In the genomic region with DNA sequence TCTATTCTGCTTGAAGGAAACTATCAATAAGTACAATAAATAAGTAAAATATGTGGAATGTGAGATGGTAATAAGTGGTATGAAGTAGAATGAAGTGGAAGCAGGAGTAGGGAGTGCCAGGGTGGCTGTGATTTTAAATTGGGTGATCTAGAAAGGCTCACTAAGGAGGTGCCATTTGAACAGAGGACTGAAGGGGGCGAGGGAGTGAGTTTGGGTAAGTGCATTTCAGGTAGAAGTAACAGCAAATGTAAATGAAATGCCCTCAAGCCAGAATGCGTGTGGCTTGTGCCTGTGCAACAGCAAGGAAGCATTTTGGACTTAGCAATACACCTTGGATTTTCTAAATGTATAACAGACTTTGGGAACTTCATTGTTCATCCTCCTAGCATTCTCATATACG, we compare ENCODE assay signal across 19 cellular contexts.
DNase-seq lines count a peak whose midpoint lies in the region; ATAC-seq and TF ChIP-seq lines count a peak whose summit lies in the region.
"Had no signal": no experiment of that assay in that cellular context is flagged by ENCODE, and none has a peak within 500 bp of the region (broad histone marks: within the 10 kb centered on the region; RNA-seq: fewer than 3 reads in every experiment).

No MANE protein-coding gene starts in this region.

- H3K9ac ChIP-seq in endodermal cell (ENCODE audit: extremely low read depth, low read length, poor library complexity, severe bottlenecking), result no peak overlapping the region
- H3K9ac ChIP-seq: BLaER1 treated with 17β-estradiol and CSF1 and Interleukin-3, amounts not matched to agents 10 nM and 100 nM; KMS-11 had no signal

- TF ChIP-seq CTCF in endodermal cell (conservative IDR thresholded peaks at IDR 0.05) (peak; percentile 69), progenitor cell of endocrine pancreas (IDR thresholded peaks at IDR 0.05; ENCODE audit: unreplicated experiment) (peak; percentile 31), osteocyte (IDR thresholded peaks at IDR 0.05) (no peak)

- no peaks in the 10 kb centered on the region for H3K4me1 ChIP-seq in endodermal cell (ENCODE audit: control insufficient read depth, insufficient read depth, low read length)

- no peak overlapping the region for H3K27ac Mint-ChIP-seq in endodermal cell
- H3K27ac Mint-ChIP-seq in progenitor cell of endocrine pancreas, result no peak overlapping the region
- H3K27ac Mint-ChIP-seq in osteocyte (ENCODE audit: unreplicated experiment), result no peak overlapping the region
- H3K27ac Mint-ChIP-seq: activated naive CD8-positive, alpha-beta T cell treated with anti-CD3 and anti-CD28 coated beads for 36 hours; activated T-helper 1 cell treated with anti-CD3 and anti-CD28 coated beads, Interleukin-12 subunit alpha, Interleukin-12 subunit beta, Interleukin-2, Interleukin-4 antibody, amounts not matched to agents 30 ng/mL and 10 ng/mL and 1 ng/mL, durations not matched to agents 14 hours and 24 hours and 36 hours; nephron had no signal

- ATAC-seq in HG03097 (IDR thresholded peaks at IDR 0.05; ENCODE audit: low FRiP score, unreplicated experiment), result no peak

- H3K9me3 ChIP-seq in endodermal cell (ENCODE audit: control insufficient read depth, low read length), result peaks cover 14% of the 10 kb centered on the region

- H3K36me3 ChIP-seq in endodermal cell (ENCODE audit: control insufficient read depth, insufficient read depth, low read length), result no peaks in the 10 kb centered on the region
- H3K36me3 ChIP-seq: BLaER1 treated with 17β-estradiol and CSF1 and Interleukin-3, amounts not matched to agents 10 nM and 100 nM had no signal

- H3K27me3 Mint-ChIP-seq in endodermal cell (ENCODE audit: insufficient read depth), result no peaks in the 10 kb centered on the region
- H3K27me3 Mint-ChIP-seq in progenitor cell of endocrine pancreas, result peaks cover 2% of the 10 kb centered on the region
- H3K27me3 Mint-ChIP-seq in osteocyte (ENCODE audit: unreplicated experiment), result peaks cover 5% of the 10 kb centered on the region
- H3K27me3 Mint-ChIP-seq: activated naive CD8-positive, alpha-beta T cell treated with anti-CD3 and anti-CD28 coated beads for 36 hours had no signal

- no peaks in the 10 kb centered on the region for H3K27me3 ChIP-seq in endodermal cell (ENCODE audit: control insufficient read depth, insufficient read depth, low read length, poor library complexity, severe bottlenecking)
- H3K27me3 ChIP-seq: BLaER1 treated with 17β-estradiol and CSF1 and Interleukin-3, amounts not matched to agents 10 nM and 100 nM had no signal

- no peak overlapping the region for H3K4me3 Mint-ChIP-seq in endodermal cell
- no peak overlapping the region for H3K4me3 Mint-ChIP-seq in progenitor cell of endocrine pancreas (ENCODE audit: low read depth)
- H3K4me3 Mint-ChIP-seq in osteocyte (ENCODE audit: unreplicated experiment), result no peak overlapping the region
- H3K4me3 Mint-ChIP-seq: activated naive CD8-positive, alpha-beta T cell treated with anti-CD3 and anti-CD28 coated beads for 36 hours; activated T-helper 1 cell treated with anti-CD3 and anti-CD28 coated beads, Interleukin-12 subunit alpha, Interleukin-12 subunit beta, Interleukin-2, Interleukin-4 antibody, amounts not matched to agents 30 ng/mL and 10 ng/mL and 1 ng/mL, durations not matched to agents 14 hours and 24 hours and 36 hours; nephron had no signal

- no peak overlapping the region for H3K4me3 ChIP-seq in endodermal cell (ENCODE audit: low read length)
- H3K4me3 ChIP-seq: BLaER1 treated with 17β-estradiol and CSF1 and Interleukin-3, amounts not matched to agents 10 nM and 100 nM had no signal

- peak; percentile 28 for DNase-seq in DMS79 treated with DMSO at 0.1 percent for 48 hours (lab: John Stamatoyannopoulos, UW)
- DNase-seq in DMS79 (lab: John Stamatoyannopoulos, UW), result no peak
- peak; percentile 18 for DNase-seq in NAMALWA (ENCODE audit: low spot score)
- peak; percentile 72 for DNase-seq in endodermal cell
- DNase-seq in progenitor cell of endocrine pancreas (ENCODE audit: low spot score, unreplicated experiment), result no peak
- DNase-seq in osteocyte (ENCODE audit: extremely low spot score, unreplicated experiment), result no peak
- no peak for DNase-seq in NCI-H748 treated with DMSO at 0.1 percent for 48 hours (lab: John Stamatoyannopoulos, UW)
- DNase-seq: activated naive CD8-positive, alpha-beta T cell treated with anti-CD3 and anti-CD28 coated beads for 36 hours; cortex of kidney; DMS153; foreskin melanocyte; NCI-H1105 treated with DMSO at 0.1 percent for 48 hours; small intestine; stimulated activated CD4-positive, alpha-beta T cell treated with anti-CD3 and anti-CD28 coated beads, Interleukin-4, amount 100 ng/mL, for 1 hour had no signal

- H3K36me3 Mint-ChIP-seq in endodermal cell (ENCODE audit: low read depth) (no peaks in the 10 kb centered on the region), progenitor cell of endocrine pancreas (ENCODE audit: insufficient read depth) (peaks cover 1% of the 10 kb centered on the region), osteocyte (ENCODE audit: unreplicated experiment) (no peaks in the 10 kb centered on the region)
- H3K36me3 Mint-ChIP-seq: activated naive CD8-positive, alpha-beta T cell treated with anti-CD3 and anti-CD28 coated beads for 36 hours had no signal

- H3K4me1 Mint-ChIP-seq in endodermal cell, result peaks cover 12% of the 10 kb centered on the region
- H3K4me1 Mint-ChIP-seq in progenitor cell of endocrine pancreas (ENCODE audit: low read depth), result peaks cover 9% of the 10 kb centered on the region
- H3K4me1 Mint-ChIP-seq in osteocyte (ENCODE audit: unreplicated experiment), result no peaks in the 10 kb centered on the region
- H3K4me1 Mint-ChIP-seq: activated naive CD8-positive, alpha-beta T cell treated with anti-CD3 and anti-CD28 coated beads for 36 hours; nephron had no signal

- 80 to 83% methylated on average over 2 of the region's 3 CpGs for WGBS in endodermal cell (ENCODE audit: insufficient coverage in 1 of 2, insufficient read length in 1 of 2), 2 experiments

- H3K27ac ChIP-seq in endodermal cell (ENCODE audit: low read depth, low read length), result no peak overlapping the region
- H3K27ac ChIP-seq: BLaER1 treated with 17β-estradiol and CSF1 and Interleukin-3, amounts not matched to agents 10 nM and 100 nM; KMS-11 had no signal

- peaks cover 9% of the 10 kb centered on the region for H3K9me3 Mint-ChIP-seq in endodermal cell
- peaks cover 9% of the 10 kb centered on the region for H3K9me3 Mint-ChIP-seq in progenitor cell of endocrine pancreas (ENCODE audit: low read depth)
- H3K9me3 Mint-ChIP-seq in osteocyte (ENCODE audit: unreplicated experiment), result no peaks in the 10 kb centered on the region
- H3K9me3 Mint-ChIP-seq: activated T-helper 1 cell treated with anti-CD3 and anti-CD28 coated beads, Interleukin-12 subunit alpha, Interleukin-12 subunit beta, Interleukin-2, Interleukin-4 antibody, amounts not matched to agents 30 ng/mL and 10 ng/mL and 1 ng/mL, durations not matched to agents 14 hours and 24 hours and 36 hours had no signal

Comparison
In these comparisons a context has a peak if more than half of its experiments do, and no peak if none do; other contexts are left out.
1. DNase-seq: peak in DMS79 treated with DMSO at 0.1 percent for 48 hours (single experiment), NAMALWA (single experiment) and endodermal cell (single experiment); none in DMS79 (single experiment), progenitor cell of endocrine pancreas (single experiment), osteocyte (single experiment) and NCI-H748 treated with DMSO at 0.1 percent for 48 hours (single experiment).